In genomic region chr7:93053946-93054943, GRCh38 we compare ENCODE assay signal across 1 cellular context.
TF ChIP-seq lines count a peak whose summit lies in the region.

No MANE protein-coding gene starts in this region.

TF ChIP-seq in IMR-90, 13 proteins besides CTCF, POLR2A, EP300 and RAD21 (continued from another document):
- TF ChIP-seq USF2 (IDR thresholded peaks at IDR 0.05; ENCODE audit: low read depth, low read length) (no peak), SMC3 (IDR thresholded peaks at IDR 0.05; ENCODE audit: low read depth, low read length) (no peak), FOS (IDR thresholded peaks at IDR 0.05; ENCODE audit: low read depth, low read length) (no peak), MAFK (IDR thresholded peaks at IDR 0.05; ENCODE audit: low read depth, low read length) (no peak), RCOR1 (IDR thresholded peaks at IDR 0.05; ENCODE audit: insufficient replicate concordance, low read length) (no peak), MXI1 (IDR thresholded peaks at IDR 0.05; ENCODE audit: borderline replicate concordance, low read depth, low read length) (no peak), CHD1 (IDR thresholded peaks at IDR 0.05; ENCODE audit: low read depth, low read length) (no peak)
